ENCODE assay signal across 11 cellular contexts in the genomic region with DNA sequence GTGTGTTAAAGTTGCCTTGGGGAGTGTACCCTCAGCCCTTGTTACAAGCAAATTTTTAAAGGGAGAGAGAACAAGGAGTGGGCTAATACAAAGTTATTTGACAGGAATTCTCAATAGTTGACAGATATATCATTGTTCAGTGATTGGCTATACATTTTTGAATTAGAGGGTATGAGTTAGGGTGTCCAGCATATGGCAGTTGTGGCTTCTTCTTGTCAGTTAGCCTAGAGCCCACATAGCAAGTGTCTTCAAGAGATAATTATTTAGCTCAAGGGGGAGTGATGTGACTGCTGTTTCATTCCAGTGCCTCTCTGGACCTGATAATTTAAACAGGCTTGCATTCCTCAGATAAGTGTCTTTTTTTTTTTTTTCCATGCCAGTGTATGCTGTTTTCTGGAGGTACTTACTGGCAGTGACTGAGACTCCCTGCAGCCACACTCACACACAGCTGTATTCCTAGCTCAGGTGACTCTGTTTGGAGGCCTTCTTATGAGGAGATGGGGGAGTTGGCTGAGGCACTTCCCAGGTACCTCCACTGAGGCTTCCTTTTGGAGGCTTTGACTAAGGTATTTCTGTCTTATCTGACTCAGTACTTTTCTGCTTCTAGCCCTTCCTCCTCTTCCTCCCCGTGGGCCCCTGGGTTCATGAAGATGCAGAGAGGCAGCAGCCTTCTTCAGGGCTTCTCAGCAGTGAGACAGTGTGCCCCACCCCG. TPM values are rescaled to one million over a fixed set of nuclear protein-coding genes. Genes with fewer than 3 reads are reported as not detected.
DNase-seq lines count a peak whose midpoint lies in the region; ATAC-seq and TF ChIP-seq lines count a peak whose summit lies in the region.
"Had no signal": no experiment of that assay in that cellular context is flagged by ENCODE, and none has a peak within 500 bp of the region (broad histone marks: within the 10 kb centered on the region; RNA-seq: fewer than 3 reads in every experiment).

No MANE protein-coding gene starts in this region.

- H3K4me3 ChIP-seq in CD4-positive, CD25-positive, alpha-beta regulatory T cell (ENCODE audit: low read depth, low read length), result no peak overlapping the region
- no peak overlapping the region for H3K4me3 ChIP-seq in lower lobe of right lung
- H3K4me3 ChIP-seq: dorsolateral prefrontal cortex had no signal

- H3K4me1 Mint-ChIP-seq in CD4-positive, CD25-positive, alpha-beta regulatory T cell, result peaks cover 37 to 88% (median 62%) of the 10 kb centered on the region in 4 donors
- peaks cover 47% of the 10 kb centered on the region for H3K4me1 Mint-ChIP-seq in activated T-helper 17 cell treated with anti-CD3 and anti-CD28 coated beads, Interleukin-2, amount 50 U/mL, for 72 hours

- H3K27ac Mint-ChIP-seq in CD4-positive, CD25-positive, alpha-beta regulatory T cell, result peak overlapping the region; percentile 8 to 63 (median 33)
- peak overlapping the region; percentile 71 for H3K27ac Mint-ChIP-seq in activated T-helper 17 cell treated with anti-CD3 and anti-CD28 coated beads, Interleukin-2, amount 50 U/mL, for 72 hours

- H3K4me3 Mint-ChIP-seq in CD4-positive, CD25-positive, alpha-beta regulatory T cell, result peak overlapping the region; percentile 9 to 89 (median 42)
- no peak overlapping the region for H3K4me3 Mint-ChIP-seq in activated T-helper 17 cell treated with anti-CD3 and anti-CD28 coated beads, Interleukin-2, amount 50 U/mL, for 72 hours
- H3K4me3 Mint-ChIP-seq: naive thymus-derived CD8-positive, alpha-beta T cell had no signal

- TF ChIP-seq CTCF in lower lobe of right lung (IDR thresholded peaks at IDR 0.05), result no peak

- no peak overlapping the region for H3K27ac ChIP-seq in CD4-positive, CD25-positive, alpha-beta regulatory T cell (ENCODE audit: insufficient read depth, low read length, poor library complexity, severe bottlenecking)
- H3K27ac ChIP-seq in lower lobe of right lung, result no peak overlapping the region
- H3K27ac ChIP-seq: dorsolateral prefrontal cortex had no signal

- peaks cover 49% of the 10 kb centered on the region for H3K4me1 ChIP-seq in CD4-positive, CD25-positive, alpha-beta regulatory T cell (ENCODE audit: control insufficient read depth, insufficient read depth, low read length, poor library complexity, severe bottlenecking)
- H3K4me1 ChIP-seq in lower lobe of right lung, result no peaks in the 10 kb centered on the region

- no peaks in the 10 kb centered on the region for H3K27me3 Mint-ChIP-seq in CD4-positive, CD25-positive, alpha-beta regulatory T cell
- no peaks in the 10 kb centered on the region for H3K27me3 Mint-ChIP-seq in activated T-helper 17 cell treated with anti-CD3 and anti-CD28 coated beads, Interleukin-2, amount 50 U/mL, for 72 hours
- H3K27me3 Mint-ChIP-seq: naive thymus-derived CD8-positive, alpha-beta T cell had no signal

- H3K36me3 Mint-ChIP-seq in CD4-positive, CD25-positive, alpha-beta regulatory T cell, result peaks cover 9% of the 10 kb centered on the region
- H3K36me3 Mint-ChIP-seq in activated T-helper 17 cell treated with anti-CD3 and anti-CD28 coated beads, Interleukin-2, amount 50 U/mL, for 72 hours (ENCODE audit: low read depth), result peaks cover 5% of the 10 kb centered on the region

- peaks cover 0 to 8% (median 3%) of the 10 kb centered on the region in 7 donors for H3K9me3 Mint-ChIP-seq in CD4-positive, CD25-positive, alpha-beta regulatory T cell
- peaks cover 10% of the 10 kb centered on the region for H3K9me3 Mint-ChIP-seq in activated T-helper 17 cell treated with anti-CD3 and anti-CD28 coated beads, Interleukin-2, amount 50 U/mL, for 72 hours

- ATAC-seq in CD4-positive, CD25-positive, alpha-beta regulatory T cell (ENCODE audit: low read depth in 2 of 2), result no peak
- peak; percentile 14 for ATAC-seq in activated T-helper 17 cell treated with anti-CD3 and anti-CD28 coated beads, Interleukin-2, amount 50 U/mL, for 72 hours (replicated peaks)
- peak; percentile 29 to 42 for ATAC-seq in lower lobe of right lung
- no peak for ATAC-seq in HG02610 (IDR thresholded peaks at IDR 0.05; ENCODE audit: unreplicated experiment)
- ATAC-seq in HG02623 (IDR thresholded peaks at IDR 0.05; ENCODE audit: unreplicated experiment), result no peak
- ATAC-seq: naive thymus-derived CD8-positive, alpha-beta T cell had no signal

- intact Hi-C loops in lower lobe of right lung (cut with DNase I), result no loop called here

- no peaks in the 10 kb centered on the region for H3K9me3 ChIP-seq in CD4-positive, CD25-positive, alpha-beta regulatory T cell (ENCODE audit: control insufficient read depth in 2 of 2, low read length in 2 of 2)
- H3K9me3 ChIP-seq in lower lobe of right lung, result no peaks in the 10 kb centered on the region

- H3K36me3 ChIP-seq in CD4-positive, CD25-positive, alpha-beta regulatory T cell (ENCODE audit: control insufficient read depth, insufficient read depth, low read length), result no peaks in the 10 kb centered on the region
- H3K36me3 ChIP-seq in lower lobe of right lung, result no peaks in the 10 kb centered on the region

- no peaks in the 10 kb centered on the region for H3K27me3 ChIP-seq in CD4-positive, CD25-positive, alpha-beta regulatory T cell (ENCODE audit: control insufficient read depth, insufficient read depth, low read length)
- H3K27me3 ChIP-seq in lower lobe of right lung (ENCODE audit: low read depth), result no peaks in the 10 kb centered on the region
- H3K27me3 ChIP-seq: dorsolateral prefrontal cortex had no signal

- peak in 1 of 3 donors; percentile 35 for DNase-seq in CD4-positive, CD25-positive, alpha-beta regulatory T cell
- DNase-seq in EL (peak; percentile 17), lower lobe of right lung (no peak), globus pallidus (ENCODE audit: low spot score) (no peak)
- DNase-seq: anterior cingulate cortex; dorsolateral prefrontal cortex; naive thymus-derived CD8-positive, alpha-beta T cell; T1000 had no signal

RNA-seq across cellular contexts. Expression of gene IVNS1ABP, which starts 32.4 kb away (rescaled TPM):
- total RNA-seq in CD4-positive, CD25-positive, alpha-beta regulatory T cell, result 373 TPM
- polyA plus RNA-seq in CD4-positive, CD25-positive, alpha-beta regulatory T cell, result 10 to 100 TPM; 66.9 to 95.2 (median 79.9) TPM
- 100 to 1,000 TPM; 215 to 269 TPM for total RNA-seq in activated T-helper 17 cell treated with anti-CD3 and anti-CD28 coated beads, Interleukin-2, amount 50 U/mL, for 72 hours
- total RNA-seq in lower lobe of right lung, result 79.9 TPM

Comparison
In these comparisons a context has a peak if more than half of its experiments do, and no peak if none do; other contexts are left out.
1. ATAC-seq: peak in activated T-helper 17 cell treated with anti-CD3 and anti-CD28 coated beads, Interleukin-2, amount 50 U/mL, for 72 hours (single experiment) and lower lobe of right lung (2 of 2); none in CD4-positive, CD25-positive, alpha-beta regulatory T cell (0 of 2), HG02610 (single experiment) and HG02623 (single experiment).